In genomic region chr2:191103793-191104192, GRCh38 we compare ENCODE assay signal across 20 cellular contexts. TPM values are rescaled to one million over a fixed set of nuclear protein-coding genes. Genes with fewer than 3 reads are reported as not detected.
DNase-seq lines count a peak whose midpoint lies in the region; ATAC-seq lines count a peak whose summit lies in the region.
"Had no signal": no experiment of that assay in that cellular context is flagged by ENCODE, and none has a peak within 500 bp of the region (broad histone marks: within the 10 kb centered on the region; RNA-seq: fewer than 3 reads in every experiment).

No MANE protein-coding gene starts in this region.

- no peak overlapping the region for H3K4me3 Mint-ChIP-seq in activated T-cell treated with anti-CD3 and anti-CD28 coated beads, Interleukin-2, amount 50 U/mL, for 4 hours
- no peak overlapping the region for H3K4me3 Mint-ChIP-seq in activated naive CD8-positive, alpha-beta T cell treated with anti-CD3 and anti-CD28 coated beads for 36 hours
- H3K4me3 Mint-ChIP-seq in stimulated activated effector memory CD8-positive, alpha-beta T cell treated with anti-CD3 and anti-CD28 coated beads, Interleukin-12 subunit alpha, Interleukin-12 subunit beta, amount 100 ng/mL, for 72 hours: no peak overlapping the region
- H3K4me3 Mint-ChIP-seq: CD14-positive monocyte, GM23338 had no signal

- H3K9me3 Mint-ChIP-seq in activated T-cell treated with anti-CD3 and anti-CD28 coated beads, Interleukin-2, amount 50 U/mL, for 4 hours: no peaks in the 10 kb centered on the region
- peaks cover 12% of the 10 kb centered on the region for H3K9me3 Mint-ChIP-seq in activated naive CD8-positive, alpha-beta T cell treated with anti-CD3 and anti-CD28 coated beads for 36 hours
- H3K9me3 Mint-ChIP-seq in stimulated activated effector memory CD8-positive, alpha-beta T cell treated with anti-CD3 and anti-CD28 coated beads, Interleukin-12 subunit alpha, Interleukin-12 subunit beta, amount 100 ng/mL, for 72 hours: no peaks in the 10 kb centered on the region
- H3K9me3 Mint-ChIP-seq: GM23338 had no signal

- H3K27me3 Mint-ChIP-seq in activated T-cell treated with anti-CD3 and anti-CD28 coated beads, Interleukin-2, amount 50 U/mL, for 4 hours (ENCODE audit: low read depth): no peaks in the 10 kb centered on the region
- no peaks in the 10 kb centered on the region for H3K27me3 Mint-ChIP-seq in activated naive CD8-positive, alpha-beta T cell treated with anti-CD3 and anti-CD28 coated beads for 36 hours

- H3K27ac Mint-ChIP-seq in activated naive CD8-positive, alpha-beta T cell treated with anti-CD3 and anti-CD28 coated beads for 36 hours: peak overlapping the region; percentile 29
- peak overlapping the region; percentile 27 for H3K27ac Mint-ChIP-seq in stimulated activated effector memory CD8-positive, alpha-beta T cell treated with anti-CD3 and anti-CD28 coated beads, Interleukin-12 subunit alpha, Interleukin-12 subunit beta, amount 100 ng/mL, for 72 hours
- H3K27ac Mint-ChIP-seq: CD14-positive monocyte, GM23338 had no signal

- peaks cover 38% of the 10 kb centered on the region for H3K36me3 Mint-ChIP-seq in activated T-cell treated with anti-CD3 and anti-CD28 coated beads, Interleukin-2, amount 50 U/mL, for 4 hours (ENCODE audit: insufficient read depth)
- peaks cover 63% of the 10 kb centered on the region for H3K36me3 Mint-ChIP-seq in activated naive CD8-positive, alpha-beta T cell treated with anti-CD3 and anti-CD28 coated beads for 36 hours
- no peaks in the 10 kb centered on the region for H3K36me3 Mint-ChIP-seq in stimulated activated effector memory CD8-positive, alpha-beta T cell treated with anti-CD3 and anti-CD28 coated beads, Interleukin-12 subunit alpha, Interleukin-12 subunit beta, amount 100 ng/mL, for 72 hours
- H3K36me3 Mint-ChIP-seq: CD14-positive monocyte had no signal

- H3K4me1 Mint-ChIP-seq in activated T-cell treated with anti-CD3 and anti-CD28 coated beads, Interleukin-2, amount 50 U/mL, for 4 hours (ENCODE audit: low read depth): peaks cover 61% of the 10 kb centered on the region
- H3K4me1 Mint-ChIP-seq in activated naive CD8-positive, alpha-beta T cell treated with anti-CD3 and anti-CD28 coated beads for 36 hours: peaks cover 66% of the 10 kb centered on the region
- H3K4me1 Mint-ChIP-seq in stimulated activated effector memory CD8-positive, alpha-beta T cell treated with anti-CD3 and anti-CD28 coated beads, Interleukin-12 subunit alpha, Interleukin-12 subunit beta, amount 100 ng/mL, for 72 hours: peaks cover 43% of the 10 kb centered on the region

- ATAC-seq in activated T-cell treated with anti-CD3 and anti-CD28 coated beads, Interleukin-2, amount 50 U/mL, for 4 hours: peak; percentile 82 to 85
- ATAC-seq in stimulated activated effector memory CD8-positive, alpha-beta T cell treated with anti-CD3 and anti-CD28 coated beads, Interleukin-12 subunit alpha, Interleukin-12 subunit beta, amount 100 ng/mL, for 72 hours: peak; percentile 87
- ATAC-seq: A549, GM23338, Panc1 had no signal

- no peak for DNase-seq in activated T-cell treated with anti-CD3 and anti-CD28 coated beads, Interleukin-2, amount 50 U/mL, for 4 hours
- DNase-seq in activated T-cell treated with anti-CD3 and anti-CD28 coated beads, Interleukin-2, amount 50 U/mL, for 1 hour: no peak
- peak; percentile 39 for DNase-seq in HT1080 (ENCODE audit: low read depth)
- no peak for DNase-seq in activated naive CD8-positive, alpha-beta T cell treated with anti-CD3 and anti-CD28 coated beads for 36 hours
- no peak for DNase-seq in stimulated activated effector memory CD8-positive, alpha-beta T cell treated with anti-CD3 and anti-CD28 coated beads, Interleukin-12 subunit alpha, Interleukin-12 subunit beta, amount 100 ng/mL, for 72 hours (ENCODE audit: low spot score in 2 of 2)
- DNase-seq in GM03348 (ENCODE audit: low spot score): no peak
- no peak for DNase-seq in LoVo (ENCODE audit: low spot score)
- no peak for DNase-seq in OCI-M2 (lab: John Stamatoyannopoulos, UW; ENCODE audit: unreplicated experiment)
- DNase-seq: COR-L47, KG1, MM.1S, NCI-H1105 treated with DMSO at 0.1 percent for 48 hours, NCI-H1930, NCI-H2171 treated with DMSO at 0.1 percent for 48 hours, NCI-H774, SHP77 treated with DMSO at 0.1 percent for 48 hours had no signal

RNA-seq across cellular contexts. Expression of gene STAT4, which starts 47.0 kb away (rescaled TPM):
- total RNA-seq in activated T-cell treated with anti-CD3 and anti-CD28 coated beads, Interleukin-2, amount 50 U/mL, for 4 hours: 10 to 100 TPM; 46.0 to 71.7 (median 69.5) TPM
- total RNA-seq in HT1080 (2014; rRNA removed; shearing (Covaris generic)): not detected in 2 replicates
- 0.10 and 0.14 TPM in 2 replicates for polyA plus RNA-seq in HT1080 (2015; cell fraction: cytosol; rRNA removed)
- polyA plus RNA-seq in HT1080 (2015; cell fraction: nucleus; rRNA removed): 0.06 TPM in 1 of 2 replicates, not detected in the other
- 10 to 100 TPM; 80.6 to 81.0 TPM for total RNA-seq in activated naive CD8-positive, alpha-beta T cell treated with anti-CD3 and anti-CD28 coated beads for 36 hours

Comparison
In these comparisons a context has a peak if more than half of its experiments do, and no peak if none do; other contexts are left out.
1. RNA of gene STAT4, which starts 47.0 kb away (total RNA-seq): 80.6 to 81.0 TPM in activated naive CD8-positive, alpha-beta T cell treated with anti-CD3 and anti-CD28 coated beads for 36 hours and 46.0 to 71.7 TPM in activated T-cell treated with anti-CD3 and anti-CD28 coated beads, Interleukin-2, amount 50 U/mL, for 4 hours; not detected in HT1080; every median in the first group is over 10 times any median in the second.